In genomic region chr7:7292608-7293007, GRCh38 we compare ENCODE assay signal across 26 cellular contexts.
DNase-seq lines count a peak whose midpoint lies in the region; ATAC-seq, FAIRE-seq and TF ChIP-seq lines count a peak whose summit lies in the region.
"Had no signal": no experiment of that assay in that cellular context is flagged by ENCODE, and none has a peak within 500 bp of the region (broad histone marks: within the 10 kb centered on the region; RNA-seq: fewer than 3 reads in every experiment).

No MANE protein-coding gene starts in this region.

- TF ChIP-seq CTCF in K562 (IDR thresholded peaks at IDR 0.05 in 2 of 3, conservative IDR thresholded peaks at IDR 0.05 in 1 of 3; ENCODE audit: insufficient read depth in 2 of 3, low read depth in 1 of 3, low read length in 3 of 3) (no peak), right lobe of liver (IDR thresholded peaks at IDR 0.05) (no peak)

- no peak for TF ChIP-seq RAD21 in K562 (CRISPR knock-in tag; conservative IDR thresholded peaks at IDR 0.05 in 1 of 2, IDR thresholded peaks at IDR 0.05 in 1 of 2)

- peaks cover 0 to 7% of the 10 kb centered on the region in 2 experiments; a peak in 2 of 5 replicates for H3K4me1 ChIP-seq in K562 (replicated peaks in 1 of 2; ENCODE audit: control insufficient read depth in 2 of 2, insufficient read depth in 2 of 2, low read length in 2 of 2)
- no peaks in the 10 kb centered on the region for H3K4me1 ChIP-seq in right lobe of liver
- H3K4me1 ChIP-seq: BE2C had no signal

- WGBS in K562 (ENCODE audit: insufficient coverage, low coverage, missing lambda C conversion rate) = 10% methylated on average over 5 of the region's 5 CpGs
- WGBS in right lobe of liver (ENCODE audit: insufficient coverage, low coverage, low lambda C conversion rate, missing lambda C conversion rate) = 82% methylated on average over 5 of the region's 5 CpGs

- no peaks in the 10 kb centered on the region for H3K27me3 ChIP-seq in K562 (ENCODE audit: control insufficient read depth in 2 of 2, insufficient read depth in 2 of 2, low read length in 2 of 2)
- H3K27me3 ChIP-seq in right lobe of liver = no peaks in the 10 kb centered on the region

- no peak for FAIRE-seq in K562 (lab: Jason Lieb, UNC)

- no peak overlapping the region for H3K4me3 ChIP-seq in K562
- H3K4me3 ChIP-seq in right lobe of liver = no peak overlapping the region

- CTCF ChIA-PET in K562 (lab: Yijun Ruan, JAX; ENCODE audit: low intra/inter-chr PET ratio) = no interaction called here

- in situ Hi-C loops in K562 (cut with MboI) = no loop called here

- peak overlapping the region; percentile 77 for H2AFZ ChIP-seq in K562 (ENCODE audit: low read depth, low read length)

- TF ChIP-seq EP300 in K562 (IDR thresholded peaks at IDR 0.05; ENCODE audit: low read length) = no peak

- H3K4me2 ChIP-seq in K562 (ENCODE audit: insufficient read depth, low read length) = peak overlapping the region; percentile 33; the same call in 1 of the 2 replicates
- H3K4me2 ChIP-seq: KMS-11 had no signal

- BruUV-seq in K562 (replicated peaks; lab: Mats Ljungman, UMichigan) = no TSS peak

- POLR2A ChIA-PET in K562 (lab: Yijun Ruan, JAX) = interaction anchor here (1.2 kb wide), 1 partner anchor 193 kb away, joined by 3 read pairs; no protein-coding TSS in a partner anchor

- H3K9me3 ChIP-seq in K562 (replicated peaks; ENCODE audit: control insufficient read depth, insufficient read depth, low read depth, low read length) (no peaks in the 10 kb centered on the region), right lobe of liver (no peaks in the 10 kb centered on the region)
- H3K9me3 ChIP-seq: BE2C had no signal

- ATAC-seq in K562 (peak; percentile 81), right lobe of liver (peak in 3 of 4 donors; percentile 9 to 16 (median 14)), HG03025 (IDR thresholded peaks at IDR 0.05; ENCODE audit: low FRiP score, unreplicated experiment) (no peak)
- ATAC-seq: PC-3, SK-N-SH treated with all-trans-retinoic acid at 6 μM for 48 hours had no signal

- H3K27ac ChIP-seq in K562 (ENCODE audit: extremely low read depth, low read depth, low read length) = no peak overlapping the region
- no peak overlapping the region for H3K27ac ChIP-seq in right lobe of liver
- H3K27ac ChIP-seq: 22Rv1, KMS-11 had no signal

- intact Hi-C loops in K562 (cut with micrococcal nuclease) (loop anchor here (10.0 kb wide), 1 partner anchor 188 kb away; no protein-coding TSS in a partner anchor), right lobe of liver (cut with DNase I) (no loop called here)

- TF ChIP-seq POLR2A in K562 (conservative IDR thresholded peaks at IDR 0.05) (no peak), right lobe of liver (IDR thresholded peaks at IDR 0.05) (no peak)

- H4K20me1 ChIP-seq in K562 (replicated peaks; ENCODE audit: control insufficient read depth, insufficient read depth, low read length) = no peaks in the 10 kb centered on the region

- H3K36me3 ChIP-seq in K562 (ENCODE audit: control insufficient read depth, insufficient read depth, low read length) (no peaks in the 10 kb centered on the region), right lobe of liver (no peaks in the 10 kb centered on the region)
- H3K36me3 ChIP-seq: BE2C had no signal

- no peaks in the 10 kb centered on the region for H3K9me1 ChIP-seq in K562 (ENCODE audit: control insufficient read depth, insufficient read depth, low read length)

- H3K79me2 ChIP-seq in K562 (ENCODE audit: control insufficient read depth, insufficient read depth, low read length) = no peaks in the 10 kb centered on the region

- peak; percentile 18 for DNase-seq in NCI-H82 (lab: John Stamatoyannopoulos, UW)
- no peak for DNase-seq in NCI-H82 treated with DMSO at 0.1 percent for 48 hours (lab: John Stamatoyannopoulos, UW; ENCODE audit: unreplicated experiment)
- peak in 2 of 4 experiments; percentile 12 to 37 for DNase-seq in K562 (ENCODE audit: extremely low read depth in 1 of 4, low spot score in 3 of 4)
- no peak for DNase-seq in right lobe of liver
- no peak for DNase-seq in islet precursor cell
- no peak for DNase-seq in AML-193 (lab: John Stamatoyannopoulos, UW)
- DNase-seq in SW480 (ENCODE audit: low spot score) = no peak
- DNase-seq: BE2C; Calu3; CD8-positive, alpha-beta memory T cell; DMS79 treated with DMSO at 0.1 percent for 48 hours; GF-D8; H7; NCI-H1092; NCI-H1417 treated with DMSO at 0.1 percent for 48 hours; NCI-H1694 treated with DMSO at 0.1 percent for 48 hours; NCI-H2081 treated with DMSO at 0.1 percent for 48 hours; NCI-H2171; NCI-H226; NCI-H510A; NK-92 treated with Interleukin-12 subunit alpha and Interleukin-12 subunit beta, amount 100 ng/mL, for 24 hours; PC-3 had no signal

- H3K9ac ChIP-seq in K562 (ENCODE audit: insufficient read depth in 1 of 2, low read depth in 2 of 2, low read length in 2 of 2) = no peak overlapping the region
- H3K9ac ChIP-seq: KMS-11 had no signal

TF ChIP-seq in K562, 482 proteins besides CTCF, POLR2A, EP300 and RAD21:
- TF ChIP-seq NFE2 (IDR thresholded peaks at IDR 0.05; ENCODE audit: low read depth) = peak; percentile 32; the same call in 1 of the 2 replicates
- TF ChIP-seq ARNT (IDR thresholded peaks at IDR 0.05) = no peak
- TF ChIP-seq TFAP4 (CRISPR knock-in tag; IDR thresholded peaks at IDR 0.05; ENCODE audit: borderline replicate concordance) = peak; percentile 69
- no peak for TF ChIP-seq SMAD3 (CRISPR knock-in tag; conservative IDR thresholded peaks at IDR 0.05)
- 0 out of 4 replicates have a peak, but pooled peaks have one; percentile 15 to 28 for TF ChIP-seq TRIM24 (IDR thresholded peaks at IDR 0.05)
- TF ChIP-seq TCF3 (CRISPR knock-in tag; IDR thresholded peaks at IDR 0.05) = no peak
- TF ChIP-seq ETS2 (tag; IDR thresholded peaks at IDR 0.05; ENCODE audit: borderline replicate concordance, poor library complexity, severe bottlenecking) = no peak
- no peak for TF ChIP-seq CEBPG (CRISPR knock-in tag; IDR thresholded peaks at IDR 0.05)
- 0 out of 4 replicates have a peak, but pooled peaks of 1 of the 2 experiments have one; percentile 7 for TF ChIP-seq CEBPG (tag; conservative IDR thresholded peaks at IDR 0.05 in 1 of 2, IDR thresholded peaks at IDR 0.05 in 1 of 2)
- TF ChIP-seq ATF4 (CRISPR knock-in tag; IDR thresholded peaks at IDR 0.05) = no peak
- TF ChIP-seq MAFG (tag; conservative IDR thresholded peaks at IDR 0.05) = peak; percentile 39; the same call in 1 of the 2 replicates
- peak; percentile 22; the same call in 1 of the 2 replicates for TF ChIP-seq CBFA2T3 (IDR thresholded peaks at IDR 0.05)
- TF ChIP-seq PHB2 (IDR thresholded peaks at IDR 0.05; ENCODE audit: low read depth) = no peak
- no peak for TF ChIP-seq ZNF431 (CRISPR knock-in tag; IDR thresholded peaks at IDR 0.05)
- TF ChIP-seq CEBPB (tag; IDR thresholded peaks at IDR 0.05) = peak; percentile 72
- no peak for TF ChIP-seq CCAR2 (IDR thresholded peaks at IDR 0.05; ENCODE audit: low read depth, low read length)
- TF ChIP-seq RFX1 (IDR thresholded peaks at IDR 0.05) = peak; percentile 52
- no peak for TF ChIP-seq ZNF354B (CRISPR knock-in tag; IDR thresholded peaks at IDR 0.05)
- TF ChIP-seq HDAC2 (IDR thresholded peaks at IDR 0.05) = no peak
- TF ChIP-seq NKRF (IDR thresholded peaks at IDR 0.05; ENCODE audit: borderline replicate concordance) = no peak
- peak; percentile 56; the same call in 1 of the 2 replicates for TF ChIP-seq HMBOX1 (IDR thresholded peaks at IDR 0.05)
